13 cellular contexts compared by ENCODE assay signal in the genomic region with DNA sequence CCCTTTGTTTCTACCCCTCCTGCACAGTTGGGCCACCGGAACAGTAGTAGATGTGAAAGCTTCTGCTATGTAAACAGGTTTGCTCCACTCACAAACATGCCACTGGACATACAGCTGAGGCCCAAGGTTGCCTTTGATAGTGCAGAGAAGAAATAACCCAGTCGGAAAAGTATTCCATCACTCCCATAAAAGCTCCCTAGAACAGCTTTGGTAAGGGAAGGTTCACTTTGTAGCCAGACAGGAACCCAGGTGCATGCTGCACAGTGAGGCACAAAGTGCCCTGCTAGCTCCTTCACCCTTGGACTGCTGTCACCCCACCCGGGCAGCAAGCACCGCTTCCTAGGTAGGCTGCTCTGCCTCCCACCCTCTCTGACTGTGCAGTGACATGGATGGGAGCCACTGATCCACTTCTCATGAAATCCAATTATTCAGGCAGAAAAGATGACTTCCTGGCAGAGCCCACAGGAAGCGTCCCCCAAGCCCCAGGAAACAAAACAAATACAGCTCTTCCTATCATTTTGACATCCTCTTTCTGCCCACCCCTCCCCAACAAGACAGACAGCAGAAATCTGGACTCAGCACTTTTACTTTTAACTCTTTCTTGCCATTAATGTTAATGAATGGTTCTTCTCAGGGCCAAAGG.
A peak's percentile ranks its signal among the peaks of the same experiment; 100 is the strongest.
DNase-seq lines count a peak whose midpoint lies in the region; ATAC-seq, FAIRE-seq and TF ChIP-seq lines count a peak whose summit lies in the region.
"Had no signal": no experiment of that assay in that cellular context is flagged by ENCODE, and none has a peak within 500 bp of the region (broad histone marks: within the 10 kb centered on the region; RNA-seq: fewer than 3 reads in every experiment).

No MANE protein-coding gene starts in this region.

- POLR2A ChIA-PET in MCF 10A (lab: Yijun Ruan, JAX) = interaction anchor here (0.6 to 2.7 kb wide), 9 partner anchors 10 to 100 kb away, joined by 3 to 21 read pairs (median 3); partner anchors contain the start of gene SRGAP1
- POLR2A ChIA-PET in HepG2 (lab: Yijun Ruan, JAX) = interaction anchor here (0.7 to 2.0 kb wide), 5 partner anchors 24 to 101 kb away, joined by 3 to 13 read pairs (median 3); no protein-coding TSS in a partner anchor

- CTCF ChIA-PET in MCF 10A (lab: Yijun Ruan, JAX) (interaction anchor here (0.6 kb wide), 3 partner anchors 91 to 269 kb away, joined by 3 read pairs; no protein-coding TSS in a partner anchor), mammary epithelial cell (lab: Charles Lee; ENCODE audit: low non-redundant PET) (no interaction called here), HepG2 (lab: Yijun Ruan, JAX; ENCODE audit: low intra/inter-chr PET ratio, low total read pairs) (no interaction called here)

- DNase-seq in MCF 10A (ENCODE audit: unreplicated experiment) = no peak
- DNase-seq in mammary epithelial cell = no peak
- peak in 8 of 61 donors; percentile 11 to 39 (median 26) for DNase-seq in caudate nucleus (lab: John Stamatoyannopoulos, UW)
- DNase-seq in HepG2 (ENCODE audit: low spot score) = peak; percentile 83
- DNase-seq in upper lobe of left lung = no peak
- DNase-seq in NCI-H1417 treated with DMSO at 0.1 percent for 48 hours (lab: John Stamatoyannopoulos, UW) = no peak
- DNase-seq in DMS 273 treated with DMSO at 0.1 percent for 48 hours (lab: John Stamatoyannopoulos, UW) = no peak
- DNase-seq: activated CD4-positive, alpha-beta T cell treated with anti-CD3 and anti-CD28 coated beads for 1 hour; activated naive CD8-positive, alpha-beta T cell treated with anti-CD3 and anti-CD28 coated beads, Interleukin-2, amount 50 U/mL, for 24 hours had no signal

- peaks cover 24% of the 10 kb centered on the region for H3K36me3 Mint-ChIP-seq in MCF 10A (ENCODE audit: insufficient read depth, unreplicated experiment)
- H3K36me3 Mint-ChIP-seq: memory B cell had no signal

- peak in 1 of 2 experiments; percentile 43; a peak in 1 of 4 replicates for TF ChIP-seq EP300 in HepG2 (IDR thresholded peaks at IDR 0.05; ENCODE audit: low read depth in 2 of 2, low read length in 2 of 2)
- 0 out of 2 replicates have a peak, but pooled peaks have one; percentile 32 for TF ChIP-seq EP300 in HepG2 (CRISPR knock-in tag; IDR thresholded peaks at IDR 0.05; ENCODE audit: borderline replicate concordance)
- no peak for TF ChIP-seq EP300 in upper lobe of left lung (IDR thresholded peaks at IDR 0.05)

- peak; percentile 98 for ATAC-seq in HepG2
- peak; percentile 37 to 70 for ATAC-seq in upper lobe of left lung (ENCODE audit: low FRiP score in 2 of 2)
- ATAC-seq in GM19324 (IDR thresholded peaks at IDR 0.05; ENCODE audit: low FRiP score, unreplicated experiment) = no peak
- ATAC-seq: activated naive CD8-positive, alpha-beta T cell treated with anti-CD3 and anti-CD28 coated beads, Interleukin-2, amount 50 U/mL, for 24 hours had no signal

- no peaks in the 10 kb centered on the region for H3K36me3 ChIP-seq in mammary epithelial cell (ENCODE audit: insufficient read depth, low read length)
- H3K36me3 ChIP-seq in HepG2 (replicated peaks in 1 of 2; ENCODE audit: control insufficient read depth in 1 of 2, insufficient read depth in 2 of 2, low read length in 2 of 2) = no peaks in the 10 kb centered on the region
- no peaks in the 10 kb centered on the region for H3K36me3 ChIP-seq in upper lobe of left lung
- H3K36me3 ChIP-seq: esophagus muscularis mucosa had no signal

- no peak overlapping the region for H3K4me3 Mint-ChIP-seq in MCF 10A (ENCODE audit: unreplicated experiment)
- H3K4me3 Mint-ChIP-seq: activated naive CD8-positive, alpha-beta T cell treated with anti-CD3 and anti-CD28 coated beads, Interleukin-2, amount 50 U/mL, for 24 hours; memory B cell had no signal

- dilution Hi-C loops in mammary epithelial cell (cut with HindIII; ENCODE audit: low sequenced_read_pairs) = loop anchor here (5.0 kb wide), 1 partner anchor 77 kb away; no protein-coding TSS in a partner anchor

- H3K4me3 ChIP-seq in mammary epithelial cell (replicated peaks in 1 of 3; ENCODE audit: insufficient read depth in 1 of 3, low read depth in 2 of 3, low read length in 3 of 3) (no peak overlapping the region), HepG2 (replicated peaks in 1 of 3; ENCODE audit: insufficient read depth in 1 of 3, low read depth in 2 of 3, low read length in 3 of 3) (peak overlapping the region; percentile 33 to 57 (median 53); a peak in 5 of 6 replicates), upper lobe of left lung (no peak overlapping the region)
- H3K4me3 ChIP-seq: esophagus muscularis mucosa had no signal

- H3K9me3 ChIP-seq in mammary epithelial cell (replicated peaks; ENCODE audit: insufficient read depth, low read length) = no peaks in the 10 kb centered on the region
- H3K9me3 ChIP-seq in HepG2 (ENCODE audit: low read length) = no peaks in the 10 kb centered on the region
- H3K9me3 ChIP-seq in upper lobe of left lung = no peaks in the 10 kb centered on the region
- H3K9me3 ChIP-seq: esophagus muscularis mucosa had no signal

- H3K27ac ChIP-seq in mammary epithelial cell (ENCODE audit: insufficient read depth, low read depth, low read length) (no peak overlapping the region), caudate nucleus (ENCODE audit: low read depth, low read length) (peak overlapping the region; percentile 79), HepG2 (ENCODE audit: extremely low read length, insufficient read depth, low read length) (peak overlapping the region; percentile 71), upper lobe of left lung (peak overlapping the region in 2 of 4 donors; percentile 36 to 42)
- H3K27ac ChIP-seq: esophagus muscularis mucosa, HL-60 had no signal

- H3K4me1 ChIP-seq in mammary epithelial cell (ENCODE audit: insufficient read depth, low read length) (peaks cover 8% of the 10 kb centered on the region), HepG2 (ENCODE audit: insufficient read depth, low read length) (peaks cover 45% of the 10 kb centered on the region), upper lobe of left lung (peaks cover 7 to 24% (median 15%) of the 10 kb centered on the region in 4 donors)

- TF ChIP-seq POLR2A in HepG2 (IDR thresholded peaks at IDR 0.05; ENCODE audit: insufficient read depth in 1 of 2, low read depth in 2 of 2, low read length in 2 of 2) (0 out of 4 replicates have a peak, but pooled peaks of 1 of the 2 experiments have one; percentile 29), upper lobe of left lung (IDR thresholded peaks at IDR 0.05) (no peak)

- FAIRE-seq in HepG2 (lab: Jason Lieb, UNC) = peak; percentile 34

- no peaks in the 10 kb centered on the region for H4K20me1 ChIP-seq in mammary epithelial cell (ENCODE audit: insufficient read depth, low read length)
- H4K20me1 ChIP-seq in HepG2 (ENCODE audit: insufficient read depth, low read length) = no peaks in the 10 kb centered on the region

- in situ Hi-C loops in mammary epithelial cell (cut with MboI; ENCODE audit: low sequenced_read_pairs in 2 of 2) (no loop called here), HepG2 (cut with HindIII; ENCODE audit: extremely low pct_ligation_motif_present, low pct_unique_long_range_greater_than_20kb) (no loop called here)

- 98% methylated on average over 5 of the region's 5 CpGs for WGBS in mammary epithelial cell (ENCODE audit: low coverage, missing lambda C conversion rate)
- 2% methylated on average over 5 of the region's 5 CpGs for WGBS in HepG2 (ENCODE audit: low lambda C conversion rate)
- WGBS in upper lobe of left lung, 2 donors = 49 to 66% methylated on average over 5 of the region's 5 CpGs

- H3K27me3 ChIP-seq in mammary epithelial cell (ENCODE audit: insufficient read depth, low read length) (no peaks in the 10 kb centered on the region), HepG2 (ENCODE audit: control insufficient read depth in 1 of 2, insufficient read depth in 2 of 2, low read length in 2 of 2) (no peaks in the 10 kb centered on the region), upper lobe of left lung (no peaks in the 10 kb centered on the region)
- H3K27me3 ChIP-seq: esophagus muscularis mucosa had no signal

- H3K27ac Mint-ChIP-seq in MCF 10A (ENCODE audit: low read depth, unreplicated experiment) = peak overlapping the region; percentile 77
- H3K27ac Mint-ChIP-seq: activated naive CD8-positive, alpha-beta T cell treated with anti-CD3 and anti-CD28 coated beads, Interleukin-2, amount 50 U/mL, for 24 hours; memory B cell had no signal

- peaks cover 32% of the 10 kb centered on the region for H3K4me1 Mint-ChIP-seq in MCF 10A (ENCODE audit: insufficient read depth, unreplicated experiment)
- H3K4me1 Mint-ChIP-seq: activated naive CD8-positive, alpha-beta T cell treated with anti-CD3 and anti-CD28 coated beads, Interleukin-2, amount 50 U/mL, for 24 hours had no signal

- BruUV-seq in MCF 10A (replicated peaks; lab: Mats Ljungman, UMichigan) (no TSS peak), mammary epithelial cell (replicated peaks; lab: Mats Ljungman, UMichigan) (no TSS peak), HepG2 (replicated peaks; lab: Mats Ljungman, UMichigan) (no TSS peak)

- no peak for TF ChIP-seq RAD21 in HepG2 (CRISPR knock-in tag; IDR thresholded peaks at IDR 0.05)

- peaks cover 82% of the 10 kb centered on the region for H3K79me2 ChIP-seq in mammary epithelial cell (ENCODE audit: insufficient read depth, low read length)
- peaks cover 3% of the 10 kb centered on the region for H3K79me2 ChIP-seq in HepG2 (ENCODE audit: insufficient read depth, low read length)

- H3K9me3 Mint-ChIP-seq in MCF 10A (ENCODE audit: unreplicated experiment) = peaks cover 6% of the 10 kb centered on the region
- H3K9me3 Mint-ChIP-seq: activated naive CD8-positive, alpha-beta T cell treated with anti-CD3 and anti-CD28 coated beads, Interleukin-2, amount 50 U/mL, for 24 hours; memory B cell had no signal

- no peaks in the 10 kb centered on the region for H3K27me3 Mint-ChIP-seq in MCF 10A (ENCODE audit: insufficient read depth, unreplicated experiment)
- H3K27me3 Mint-ChIP-seq: activated naive CD8-positive, alpha-beta T cell treated with anti-CD3 and anti-CD28 coated beads, Interleukin-2, amount 50 U/mL, for 24 hours had no signal

- intact Hi-C loops in MCF 10A (cut with micrococcal nuclease) = no loop called here
- intact Hi-C loops in mammary epithelial cell (cut with micrococcal nuclease) = no loop called here
- intact Hi-C loops in HepG2 (cut with micrococcal nuclease; ENCODE audit: unreplicated experiment) = loop anchor here (2.0 to 10.0 kb wide), 3 partner anchors 26 to 100 kb away; partner anchors contain the start of gene SRGAP1

- H2AFZ ChIP-seq in mammary epithelial cell (ENCODE audit: low read depth, low read length) (no peak overlapping the region), HepG2 (ENCODE audit: low read length) (no peak overlapping the region)

- H3K9ac ChIP-seq in mammary epithelial cell (ENCODE audit: insufficient read depth, low read length) (no peak overlapping the region), HepG2 (ENCODE audit: insufficient read depth, low read depth, low read length) (peak overlapping the region; percentile 55)

- no peak for TF ChIP-seq CTCF in MCF 10A (IDR thresholded peaks at IDR 0.05; ENCODE audit: unreplicated experiment)
- no peak for TF ChIP-seq CTCF in mammary epithelial cell (conservative IDR thresholded peaks at IDR 0.05 in 1 of 2, IDR thresholded peaks at IDR 0.05 in 1 of 2; ENCODE audit: extremely low read depth in 1 of 2, insufficient read depth in 1 of 2, low read depth in 1 of 2, low read length in 2 of 2)
- no peak for TF ChIP-seq CTCF in HepG2 (CRISPR knock-in tag; IDR thresholded peaks at IDR 0.05)
- TF ChIP-seq CTCF in upper lobe of left lung (IDR thresholded peaks at IDR 0.05) = no peak

- H3K4me2 ChIP-seq in mammary epithelial cell (ENCODE audit: insufficient read depth, low read depth, low read length) (no peak overlapping the region), HepG2 (ENCODE audit: low read depth, low read length) (peak overlapping the region; percentile 84)

Comparison
In these comparisons a context has a peak if more than half of its experiments do, and no peak if none do; other contexts are left out.
1. H3K4me3 ChIP-seq: peak in HepG2 (3 of 3); none in mammary epithelial cell (0 of 3) and upper lobe of left lung (0 of 4).